Comparison of ENCODE assay signal across 8 cellular contexts in genomic region chr5:142324871-142325676, GRCh38. TPM values are rescaled to one million over a fixed set of nuclear protein-coding genes. Genes with fewer than 3 reads are reported as not detected.
DNase-seq lines count a peak whose midpoint lies in the region; ATAC-seq and TF ChIP-seq lines count a peak whose summit lies in the region.

Gene SPRY4, minus strand, starts transcription at chr5:142325021. Its CDS starts 9,913 bp downstream, at chr5:142315108.

- CTCF ChIA-PET in SK-N-SH (lab: Yijun Ruan, JAX): interaction anchor here (0.7 to 9.9 kb wide), 17 partner anchors 16 to 331 kb away, joined by 3 to 117 read pairs (median 4); no protein-coding TSS in a partner anchor

- DNase-seq in GM04504 (ENCODE audit: low read depth) (peak; percentile 96), HFF-Myc (ENCODE audit: extremely low read depth, low read depth) (peak; percentile 96), NAMALWA (ENCODE audit: low spot score) (peak; percentile 90), SK-N-SH (peak; percentile 95), glomerular visceral epithelial cell (ENCODE audit: extremely low spot score) (peak; percentile 99), occipital lobe (lab: John Stamatoyannopoulos, UW) (peak; percentile 86), suprapubic skin (ENCODE audit: low spot score in 2 of 2) (peak; percentile 93 to 94)
- DNase-seq in activated naive CD4-positive, alpha-beta T cell treated with anti-CD3 and anti-CD28 coated beads, Interleukin-2, amount 50 U/mL, for 72 hours (ENCODE audit: low spot score in 2 of 2): peak; percentile 86 to 91

- peaks cover 30% of the 10 kb centered on the region for H3F3A ChIP-seq in SK-N-SH (replicated peaks; ENCODE audit: insufficient read depth)

- TF ChIP-seq RAD21 in SK-N-SH (IDR thresholded peaks at IDR 0.05; ENCODE audit: low read length): peak; percentile 39

- peaks cover 96% of the 10 kb centered on the region for H3K79me2 ChIP-seq in SK-N-SH (ENCODE audit: insufficient read depth)

- H3K27me3 ChIP-seq in SK-N-SH (ENCODE audit: insufficient read depth): no peaks in the 10 kb centered on the region
- H3K27me3 ChIP-seq in suprapubic skin: peaks cover 15% of the 10 kb centered on the region

- H3K9me2 ChIP-seq in SK-N-SH: no peaks in the 10 kb centered on the region

- peak in 1 of 2 donors; percentile 33 for TF ChIP-seq POLR2A in suprapubic skin (IDR thresholded peaks at IDR 0.05)

- H3K36me3 ChIP-seq in SK-N-SH (replicated peaks in 1 of 2; ENCODE audit: control insufficient read depth in 1 of 2, insufficient read depth in 2 of 2, low read length in 1 of 2) (peaks cover 0 to 5% of the 10 kb centered on the region in 2 experiments), suprapubic skin (no peaks in the 10 kb centered on the region)

- H3K4me3 ChIP-seq in HFF-Myc (replicated peaks; ENCODE audit: low read depth, low read length): peak within 1 kb of the TSS; percentile 98
- H3K4me3 ChIP-seq in SK-N-SH (ENCODE audit: low read depth in 2 of 2, low read length in 1 of 2): peak within 1 kb of the TSS; percentile 93 to 95
- H3K4me3 ChIP-seq in suprapubic skin: peak within 1 kb of the TSS; percentile 65

- H3K9me3 Mint-ChIP-seq in activated naive CD4-positive, alpha-beta T cell treated with anti-CD3 and anti-CD28 coated beads, Interleukin-2, amount 50 U/mL, for 72 hours: no peaks in the 10 kb centered on the region

- no peaks in the 10 kb centered on the region for H3K36me3 Mint-ChIP-seq in activated naive CD4-positive, alpha-beta T cell treated with anti-CD3 and anti-CD28 coated beads, Interleukin-2, amount 50 U/mL, for 72 hours

- peak within 1 kb of the TSS; percentile 69 for H2AFZ ChIP-seq in SK-N-SH (ENCODE audit: low read depth)

- peak; percentile 88 to 90 for ATAC-seq in activated naive CD4-positive, alpha-beta T cell treated with anti-CD3 and anti-CD28 coated beads, Interleukin-2, amount 50 U/mL, for 72 hours

- H4K20me1 ChIP-seq in SK-N-SH (ENCODE audit: insufficient read depth): peaks cover 39% of the 10 kb centered on the region

- H3K4me1 ChIP-seq in SK-N-SH (ENCODE audit: control insufficient read depth in 1 of 2, insufficient read depth in 2 of 2, low read depth in 1 of 2, low read length in 1 of 2) (peaks cover 31 to 50% of the 10 kb centered on the region in 2 experiments), suprapubic skin (peaks cover 44% of the 10 kb centered on the region)

- under 1% methylated on average over 28 of the region's 52 CpGs for WGBS in SK-N-SH (ENCODE audit: low lambda C conversion rate)
- 0% methylated on average over 43 of the region's 52 CpGs for WGBS in suprapubic skin

- H3K9me3 ChIP-seq in SK-N-SH: no peaks in the 10 kb centered on the region
- H3K9me3 ChIP-seq in suprapubic skin: no peaks in the 10 kb centered on the region

- peak within 1 kb of the TSS in 1 of 2 donors; percentile 91 for H3K27ac Mint-ChIP-seq in activated naive CD4-positive, alpha-beta T cell treated with anti-CD3 and anti-CD28 coated beads, Interleukin-2, amount 50 U/mL, for 72 hours

- peak within 1 kb of the TSS; percentile 98 for H3K4me2 ChIP-seq in SK-N-SH

- peak within 1 kb of the TSS; percentile 98 for H3K27ac ChIP-seq in SK-N-SH (ENCODE audit: low read depth in 2 of 2, low read length in 1 of 2)
- H3K27ac ChIP-seq in suprapubic skin: peak within 1 kb of the TSS; percentile 77

- peak; percentile 3 for TF ChIP-seq CTCF in HFF-Myc (IDR thresholded peaks at IDR 0.05; ENCODE audit: low read depth, low read length, missing control alignments)
- TF ChIP-seq CTCF in SK-N-SH (IDR thresholded peaks at IDR 0.05): 0 out of 2 replicates have a peak, but pooled peaks have one; percentile 5
- TF ChIP-seq CTCF in suprapubic skin (IDR thresholded peaks at IDR 0.05): peak in 1 of 2 donors; percentile 10

- TF ChIP-seq EP300 in SK-N-SH (IDR thresholded peaks at IDR 0.05; ENCODE audit: borderline replicate concordance in 1 of 2, low read depth in 1 of 2, low read length in 1 of 2) (peak; percentile 36 to 51; a peak in 2 of 4 replicates), suprapubic skin (IDR thresholded peaks at IDR 0.05) (no peak)

- peak within 1 kb of the TSS; percentile 95 for H3K9ac ChIP-seq in SK-N-SH

- POLR2A ChIA-PET in SK-N-SH (lab: Yijun Ruan, JAX): interaction anchor here (0.6 to 3.5 kb wide), 16 partner anchors 9 to 361 kb away, joined by 3 to 27 read pairs (median 4); partner anchors contain the start of gene FGF1

TF ChIP-seq in SK-N-SH, 30 proteins besides CTCF, POLR2A, EP300 and RAD21 (continues in another document):
- TF ChIP-seq YY1 (IDR thresholded peaks at IDR 0.05; ENCODE audit: low read depth) (no peak; the same call in 1 of the 2 replicates), NRF1 (IDR thresholded peaks at IDR 0.05; ENCODE audit: low read depth, low read length) (peak; percentile 97), NFIC (IDR thresholded peaks at IDR 0.05; ENCODE audit: borderline replicate concordance) (no peak), SIN3A (IDR thresholded peaks at IDR 0.05; ENCODE audit: borderline replicate concordance, low read depth, low read length) (peak; percentile 97; the same call in 1 of the 2 replicates), EZH2phosphoT487 (IDR thresholded peaks at IDR 0.05; ENCODE audit: borderline replicate concordance, low read depth) (no peak), SMC3 (IDR thresholded peaks at IDR 0.05; ENCODE audit: low read depth, low read length) (0 out of 2 replicates have a peak, but pooled peaks have one; percentile 2), RFX5 (IDR thresholded peaks at IDR 0.05; ENCODE audit: low read length) (peak; percentile 62; the same call in 1 of the 2 replicates), MXI1 (IDR thresholded peaks at IDR 0.05; ENCODE audit: low read depth, low read length) (peak; percentile 88), REST (IDR thresholded peaks at IDR 0.05; ENCODE audit: low read depth, low read length) (no peak), JUND (IDR thresholded peaks at IDR 0.05) (no peak), GATA2 (CRISPR knock-in tag; IDR thresholded peaks at IDR 0.05) (peak; percentile 78), MEF2A (IDR thresholded peaks at IDR 0.05; ENCODE audit: borderline replicate concordance, low read depth) (no peak), CHD2 (IDR thresholded peaks at IDR 0.05; ENCODE audit: low read length, partially characterized antibody) (peak; percentile 74), TAF1 (IDR thresholded peaks at IDR 0.05; ENCODE audit: borderline replicate concordance, low read depth, low read length) (peak; percentile 85), TEAD4 (IDR thresholded peaks at IDR 0.05; ENCODE audit: borderline replicate concordance, insufficient read depth) (0 out of 2 replicates have a peak, but pooled peaks have one; percentile 6)
- TF ChIP-seq, protein P1, sequence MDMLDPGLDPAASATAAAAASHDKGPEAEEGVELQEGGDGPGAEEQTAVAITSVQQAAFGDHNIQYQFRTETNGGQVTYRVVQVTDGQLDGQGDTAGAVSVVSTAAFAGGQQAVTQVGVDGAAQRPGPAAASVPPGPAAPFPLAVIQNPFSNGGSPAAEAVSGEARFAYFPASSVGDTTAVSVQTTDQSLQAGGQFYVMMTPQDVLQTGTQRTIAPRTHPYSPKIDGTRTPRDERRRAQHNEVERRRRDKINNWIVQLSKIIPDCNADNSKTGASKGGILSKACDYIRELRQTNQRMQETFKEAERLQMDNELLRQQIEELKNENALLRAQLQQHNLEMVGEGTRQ (IDR thresholded peaks at IDR 0.05; ENCODE audit: borderline replicate concordance, low read depth, low read length): peak; percentile 2; the same call in 1 of the 2 replicates
- TF ChIP-seq, protein P2, sequence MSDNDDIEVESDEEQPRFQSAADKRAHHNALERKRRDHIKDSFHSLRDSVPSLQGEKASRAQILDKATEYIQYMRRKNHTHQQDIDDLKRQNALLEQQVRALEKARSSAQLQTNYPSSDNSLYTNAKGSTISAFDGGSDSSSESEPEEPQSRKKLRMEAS (IDR thresholded peaks at IDR 0.05; ENCODE audit: low read depth): peak; percentile 44
- TF ChIP-seq, protein P3, sequence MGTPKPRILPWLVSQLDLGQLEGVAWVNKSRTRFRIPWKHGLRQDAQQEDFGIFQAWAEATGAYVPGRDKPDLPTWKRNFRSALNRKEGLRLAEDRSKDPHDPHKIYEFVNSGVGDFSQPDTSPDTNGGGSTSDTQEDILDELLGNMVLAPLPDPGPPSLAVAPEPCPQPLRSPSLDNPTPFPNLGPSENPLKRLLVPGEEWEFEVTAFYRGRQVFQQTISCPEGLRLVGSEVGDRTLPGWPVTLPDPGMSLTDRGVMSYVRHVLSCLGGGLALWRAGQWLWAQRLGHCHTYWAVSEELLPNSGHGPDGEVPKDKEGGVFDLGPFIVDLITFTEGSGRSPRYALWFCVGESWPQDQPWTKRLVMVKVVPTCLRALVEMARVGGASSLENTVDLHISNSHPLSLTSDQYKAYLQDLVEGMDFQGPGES (IDR thresholded peaks at IDR 0.05; ENCODE audit: low read depth, low read length): no peak

RNA-seq across cellular contexts. Expression of gene SPRY4, which starts in this region (rescaled TPM):
- 12.2 and 18.0 TPM in 2 replicates for polyA plus RNA-seq in SK-N-SH (2012; rRNA removed)
- polyA plus RNA-seq in SK-N-SH (2012; cell fraction: cytosol; rRNA removed): 6.7 and 9.0 TPM in 2 replicates
- polyA plus RNA-seq in SK-N-SH (2012; cell fraction: nucleus; rRNA removed): 49.5 and 71.0 TPM in 2 replicates
- under 1 TPM; 0.16 to 0.51 TPM for total RNA-seq in activated naive CD4-positive, alpha-beta T cell treated with anti-CD3 and anti-CD28 coated beads, Interleukin-2, amount 50 U/mL, for 72 hours
- total RNA-seq in occipital lobe (3.3 TPM), suprapubic skin (1 to 10 TPM; 4.2 to 7.9 (median 4.9) TPM)

Comparison
In these comparisons a context has a peak if more than half of its experiments do, and no peak if none do; other contexts are left out.
1. Peak in every context shown above with its lines: DNase-seq, ATAC-seq, H3K4me3 ChIP-seq and H3K27ac ChIP-seq.
2. Peak in DNase-seq and ATAC-seq in activated naive CD4-positive, alpha-beta T cell treated with anti-CD3 and anti-CD28 coated beads, Interleukin-2, amount 50 U/mL, for 72 hours; RNA of the gene not detected or under 1 TPM.